Comparison of ENCODE assay signal across 10 cellular contexts in the genomic region with DNA sequence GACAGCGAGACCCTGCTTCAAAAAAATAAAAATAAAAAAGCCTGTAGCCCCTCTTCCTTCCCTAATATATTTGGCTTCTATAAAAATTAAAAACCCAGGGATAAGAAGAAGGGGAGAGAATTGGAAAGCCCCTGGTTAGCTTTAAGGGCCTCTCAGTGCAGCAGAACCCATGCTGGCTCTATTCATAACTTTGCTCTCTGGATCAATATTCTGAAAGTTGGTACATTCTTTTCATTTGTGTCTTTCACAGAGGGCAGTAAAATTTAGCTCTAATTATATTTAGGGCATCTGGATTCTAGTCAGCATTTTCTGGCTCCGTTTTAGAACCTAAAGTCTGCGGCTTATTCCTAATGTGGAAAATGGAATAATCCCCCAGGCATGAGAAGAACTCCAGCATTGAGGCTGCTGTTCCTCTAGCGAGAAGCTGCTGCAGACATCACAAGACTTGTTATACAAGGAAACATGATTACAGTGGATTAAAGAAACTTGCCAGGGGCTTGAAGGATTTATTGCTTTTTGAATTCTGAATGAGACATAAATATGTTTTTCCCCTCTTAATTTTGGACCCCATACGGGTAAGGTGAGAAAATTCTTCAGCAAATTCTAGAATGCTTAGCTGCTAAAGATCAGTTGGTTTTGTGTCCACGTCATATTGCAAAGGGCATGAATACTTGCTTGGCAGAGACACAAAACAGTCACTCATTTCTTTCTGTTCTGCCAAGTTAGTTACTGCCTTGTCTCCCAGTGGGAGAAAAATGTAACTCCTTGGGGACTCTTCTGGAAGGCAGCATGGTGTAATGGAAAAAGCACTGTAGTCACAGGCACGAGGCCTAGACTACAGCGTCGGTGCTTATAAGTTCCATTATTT.
DNase-seq lines count a peak whose midpoint lies in the region; ATAC-seq and TF ChIP-seq lines count a peak whose summit lies in the region.
"Had no signal": no experiment of that assay in that cellular context is flagged by ENCODE, and none has a peak within 500 bp of the region (broad histone marks: within the 10 kb centered on the region; RNA-seq: fewer than 3 reads in every experiment).

No MANE protein-coding gene starts in this region.

- TF ChIP-seq CTCF in astrocyte of the spinal cord (IDR thresholded peaks at IDR 0.05; ENCODE audit: low read depth, low read length) (no peak), left ventricle myocardium inferior (IDR thresholded peaks at IDR 0.05; ENCODE audit: borderline replicate concordance) (no peak)

- H3K36me3 ChIP-seq in left ventricle myocardium inferior: no peaks in the 10 kb centered on the region

- H3K27ac ChIP-seq in left ventricle myocardium inferior (replicated peaks): peak overlapping the region; percentile 87

- H3K4me1 ChIP-seq in left ventricle myocardium inferior: peaks cover 31% of the 10 kb centered on the region

- H3K4me3 ChIP-seq in astrocyte of the spinal cord (ENCODE audit: low read depth, low read length): no peak overlapping the region
- H3K4me3 ChIP-seq in left ventricle myocardium inferior: peak overlapping the region; percentile 7

- in situ Hi-C loops in astrocyte of the spinal cord (cut with HindIII; ENCODE audit: low sequenced_read_pairs): no loop called here

- DNase-seq in EL (peak; percentile 49), astrocyte of the spinal cord (ENCODE audit: low read depth, low spot score) (peak; percentile 83), left ventricle myocardium inferior (no peak), sciatic nerve (ENCODE audit: low spot score) (no peak), NCI-H2107 (lab: John Stamatoyannopoulos, UW) (no peak), DMS153 treated with DMSO at 0.1 percent for 48 hours (lab: John Stamatoyannopoulos, UW; ENCODE audit: unreplicated experiment) (no peak)
- DNase-seq: activated CD4-positive, alpha-beta memory T cell treated with anti-CD3 and anti-CD28 coated beads, Interleukin-2, amount 10 ng/mL, durations not matched to agents 7 days and 5 days; KG1 had no signal

- H3K9me3 ChIP-seq in left ventricle myocardium inferior (replicated peaks): no peaks in the 10 kb centered on the region

- intact Hi-C loops in left ventricle myocardium inferior (cut with micrococcal nuclease): no loop called here
- intact Hi-C loops in sciatic nerve (cut with DNase I): no loop called here

- peak; percentile 96 for ATAC-seq in sciatic nerve
- no peak for ATAC-seq in HG02678 (IDR thresholded peaks at IDR 0.05; ENCODE audit: unreplicated experiment)
- no peak for ATAC-seq in GM18861 (IDR thresholded peaks at IDR 0.05; ENCODE audit: unreplicated experiment)

- H3K27me3 ChIP-seq in left ventricle myocardium inferior (ENCODE audit: low read depth): no peaks in the 10 kb centered on the region

Comparison
In these comparisons a context has a peak if more than half of its experiments do, and no peak if none do; other contexts are left out.
1. DNase-seq: peak in EL (single experiment) and astrocyte of the spinal cord (single experiment); none in left ventricle myocardium inferior (single experiment), sciatic nerve (single experiment), NCI-H2107 (single experiment) and DMS153 treated with DMSO at 0.1 percent for 48 hours (single experiment).